In the genomic region with DNA sequence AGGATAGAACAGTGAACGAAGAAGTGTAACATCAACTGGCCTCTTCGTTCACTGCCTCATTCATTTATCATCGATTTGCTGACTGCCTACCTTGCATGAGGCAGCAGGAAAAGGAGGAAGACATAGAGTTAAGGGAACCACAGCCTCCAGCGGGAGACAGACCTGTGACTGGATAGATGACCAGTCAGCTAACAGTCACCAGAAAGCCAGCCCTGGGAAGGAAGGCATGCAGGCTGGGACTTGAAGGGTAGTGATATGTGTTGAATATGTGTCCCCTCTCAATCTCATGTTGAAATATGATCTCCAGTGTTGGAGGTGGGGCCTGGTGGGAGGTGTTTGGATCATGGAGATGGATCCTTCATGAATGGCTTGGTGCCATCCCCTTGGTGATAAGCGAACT, we compare ENCODE assay signal across 24 cellular contexts. TPM values are rescaled to one million over a fixed set of nuclear protein-coding genes. Genes with fewer than 3 reads are reported as not detected.
DNase-seq lines count a peak whose midpoint lies in the region; ATAC-seq, FAIRE-seq and TF ChIP-seq lines count a peak whose summit lies in the region.
"Had no signal": no experiment of that assay in that cellular context is flagged by ENCODE, and none has a peak within 500 bp of the region (broad histone marks: within the 10 kb centered on the region; RNA-seq: fewer than 3 reads in every experiment).

No MANE protein-coding gene starts in this region.

- H3K4me2 ChIP-seq in GM23248 (ENCODE audit: unreplicated experiment) = no peak overlapping the region
- H3K4me2 ChIP-seq: GM23338 had no signal

- H3K79me2 ChIP-seq in GM23248 (ENCODE audit: insufficient read depth) = peaks cover 99% of the 10 kb centered on the region

- H4K20me1 ChIP-seq in GM23248 (ENCODE audit: insufficient read depth) = peaks cover 26% of the 10 kb centered on the region

- H3K4me3 ChIP-seq in heart left ventricle = no peak overlapping the region
- no peak overlapping the region for H3K4me3 ChIP-seq in left ventricle myocardium inferior
- no peak overlapping the region for H3K4me3 ChIP-seq in GM23248
- H3K4me3 ChIP-seq: GM23338, SK-N-MC had no signal

- H3K4me1 ChIP-seq in heart left ventricle (peaks cover 0 to 66% (median 33%) of the 10 kb centered on the region in 12 donors), left ventricle myocardium inferior (peaks cover 83% of the 10 kb centered on the region), GM23248 (ENCODE audit: insufficient read depth) (peaks cover 12% of the 10 kb centered on the region)

- H3K9me2 ChIP-seq in GM23248 (ENCODE audit: insufficient read depth) = no peaks in the 10 kb centered on the region

- TF ChIP-seq POLR2A in heart left ventricle (IDR thresholded peaks at IDR 0.05) = no peak

- H3K36me3 Mint-ChIP-seq in nephron progenitor cell (ENCODE audit: low read depth) (peaks cover 14% of the 10 kb centered on the region), immature natural killer cell (peaks cover 0 to 3% (median 0%) of the 10 kb centered on the region in 3 donors)
- H3K36me3 Mint-ChIP-seq: CD8-positive, alpha-beta T cell had no signal

- no peak for DNase-seq in heart left ventricle
- no peak for DNase-seq in Right ventricle myocardium inferior (ENCODE audit: missing footprints)
- no peak for DNase-seq in left ventricle myocardium inferior
- DNase-seq in nephron progenitor cell = no peak
- no peak for DNase-seq in D721Med (ENCODE audit: insufficient read length, low spot score)
- no peak for DNase-seq in GM23248
- no peak for DNase-seq in immature natural killer cell
- no peak for DNase-seq in NCI-H446 (lab: John Stamatoyannopoulos, UW)
- DNase-seq: AML-193; CD8-positive, alpha-beta T cell; DMS153; IMR-90; MV-4-11; NCI-H1105 treated with DMSO at 0.1 percent for 48 hours; NCI-H1694; NCI-H2081; NCI-H2171; NCI-H345; NCI-H524 treated with DMSO at 0.1 percent for 48 hours; SHP77 treated with DMSO at 0.1 percent for 48 hours had no signal

- intact Hi-C loops in heart left ventricle (cut with DNase I) (loop anchor here in 3 of 10 donors (5.0 to 10.0 kb wide), 2 partner anchors 50 to 52 kb away; no protein-coding TSS in a partner anchor), Right ventricle myocardium inferior (cut with DNase I) (no loop called here), left ventricle myocardium inferior (cut with micrococcal nuclease) (no loop called here)

- H3K36me3 ChIP-seq in heart left ventricle (no peaks in the 10 kb centered on the region), left ventricle myocardium inferior (no peaks in the 10 kb centered on the region), GM23248 (ENCODE audit: low read depth) (no peaks in the 10 kb centered on the region; the same call in 1 of the 2 replicates)

- no peaks in the 10 kb centered on the region for H3K9me3 ChIP-seq in heart left ventricle
- H3K9me3 ChIP-seq in left ventricle myocardium inferior (replicated peaks) = no peaks in the 10 kb centered on the region
- H3K9me3 ChIP-seq in GM23248 (ENCODE audit: low read depth) = no peaks in the 10 kb centered on the region

- peak overlapping the region in 7 of 12 donors; percentile 18 to 60 (median 38) for H3K27ac ChIP-seq in heart left ventricle
- H3K27ac ChIP-seq in left ventricle myocardium inferior (replicated peaks) = peak overlapping the region; percentile 67
- H3K27ac ChIP-seq in GM23248 = no peak overlapping the region
- H3K27ac ChIP-seq: SK-N-MC had no signal

- WGBS in heart left ventricle, 4 donors = 57 to 68% (median 61%) methylated on average over 5 of the region's 5 CpGs
- WGBS in GM23248 (ENCODE audit: low coverage in 1 of 2, low lambda C conversion rate in 2 of 2, missing lambda C conversion rate in 2 of 2), 2 experiments = 91 to 96% methylated on average over 5 of the region's 5 CpGs

- no peak for FAIRE-seq in D721Med (lab: Jason Lieb, UNC)
- FAIRE-seq: GM12891 had no signal

- in situ Hi-C loops in GM23248 (cut with MboI) = no loop called here

- peaks cover 67% of the 10 kb centered on the region for H3K4me1 Mint-ChIP-seq in nephron progenitor cell
- H3K4me1 Mint-ChIP-seq in immature natural killer cell = peaks cover 20 to 21% of the 10 kb centered on the region in 2 donors

- no peak overlapping the region for H3K9ac ChIP-seq in GM23248

- H3K9me3 Mint-ChIP-seq in nephron progenitor cell (no peaks in the 10 kb centered on the region), immature natural killer cell (no peaks in the 10 kb centered on the region)
- H3K9me3 Mint-ChIP-seq: CD8-positive, alpha-beta T cell; GM23338 had no signal

- H3K27me3 ChIP-seq in heart left ventricle (no peaks in the 10 kb centered on the region), left ventricle myocardium inferior (ENCODE audit: low read depth) (no peaks in the 10 kb centered on the region), GM23248 (replicated peaks; ENCODE audit: insufficient read depth) (no peaks in the 10 kb centered on the region)

- peak overlapping the region; percentile 79 for H3K27ac Mint-ChIP-seq in nephron progenitor cell
- peak overlapping the region in 1 of 6 donors; percentile 75 for H3K27ac Mint-ChIP-seq in immature natural killer cell
- H3K27ac Mint-ChIP-seq: CD8-positive, alpha-beta T cell; GM23338 had no signal

- peaks cover 3% of the 10 kb centered on the region for H3K27me3 Mint-ChIP-seq in nephron progenitor cell (ENCODE audit: low read depth, poor library complexity)
- peaks cover 0 to 2% (median 0%) of the 10 kb centered on the region in 3 donors for H3K27me3 Mint-ChIP-seq in immature natural killer cell (ENCODE audit: low read depth in 3 of 3)

- ATAC-seq in heart left ventricle (peak in 1 of 4 donors; percentile 15), Right ventricle myocardium inferior (no peak)
- ATAC-seq: CD8-positive, alpha-beta T cell; GM23338; HCT116 had no signal

- H3F3A ChIP-seq in GM23248 (ENCODE audit: insufficient read depth) = no peaks in the 10 kb centered on the region

- TF ChIP-seq CTCF in heart left ventricle (IDR thresholded peaks at IDR 0.05) (no peak), left ventricle myocardium inferior (IDR thresholded peaks at IDR 0.05; ENCODE audit: borderline replicate concordance) (no peak), nephron progenitor cell (IDR thresholded peaks at IDR 0.05) (no peak), D721Med (IDR thresholded peaks at IDR 0.05; ENCODE audit: insufficient read depth, missing control alignments) (no peak)

- H2AFZ ChIP-seq in GM23248 = no peak overlapping the region
- H2AFZ ChIP-seq: GM23338 had no signal

- H3K4me3 Mint-ChIP-seq in nephron progenitor cell (no peak overlapping the region), immature natural killer cell (no peak overlapping the region)
- H3K4me3 Mint-ChIP-seq: CD8-positive, alpha-beta T cell; GM23338 had no signal

RNA-seq across cellular contexts. Expression of a gene that starts 58.3 kb away (rescaled TPM):
- total RNA-seq in heart left ventricle = 10 to 100 TPM; 21.2 to 82.8 (median 68.0) TPM
- polyA plus RNA-seq in heart left ventricle = 10 to 100 TPM; 63.7 to 93.0 TPM
- total RNA-seq in Right ventricle myocardium inferior = 74.0 TPM
- total RNA-seq in left ventricle myocardium inferior = 60.0 TPM
- total RNA-seq in GM23248 (2014; rRNA removed; shearing (Covaris generic)) = 46.8 and 49.2 TPM in 2 replicates
- polyA plus RNA-seq in GM23248 (2016; fragmentation: Nextera tagmentation; extraction: Ambion mirVana) = 19.6 and 21.5 TPM in 2 replicates
- polyA plus RNA-seq in immature natural killer cell = 1 to 10 TPM in 1 of 3 donors, under 1 TPM in 1, not detected in 1; 0.28 to 1.2 TPM
